10 cellular contexts compared by ENCODE assay signal in the genomic region with DNA sequence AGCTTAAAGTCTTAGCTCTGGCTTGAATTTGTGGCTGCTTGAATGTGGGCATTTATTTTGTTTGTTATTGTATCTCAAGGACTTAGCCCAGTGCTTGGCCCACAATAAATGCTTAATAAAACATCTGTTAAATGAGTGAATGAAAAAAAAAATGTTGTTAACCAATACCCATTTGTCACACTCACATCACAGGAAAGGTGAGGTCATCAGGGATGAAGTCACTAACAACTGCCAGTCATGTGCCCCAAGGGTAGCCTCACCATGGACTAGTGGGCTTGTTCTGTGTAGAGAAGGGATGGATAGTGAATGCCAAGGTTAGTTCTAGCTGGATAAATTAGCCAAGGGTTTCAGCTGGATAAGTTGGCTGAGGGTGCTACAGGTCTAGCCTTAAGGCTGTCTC. TPM values are rescaled to one million over a fixed set of nuclear protein-coding genes. Genes with fewer than 3 reads are reported as not detected.
DNase-seq lines count a peak whose midpoint lies in the region; TF ChIP-seq lines count a peak whose summit lies in the region.
"Had no signal": no experiment of that assay in that cellular context is flagged by ENCODE, and none has a peak within 500 bp of the region (broad histone marks: within the 10 kb centered on the region; RNA-seq: fewer than 3 reads in every experiment).

No MANE protein-coding gene starts in this region.

- CTCF ChIA-PET in activated CD4-positive, alpha-beta memory T cell treated with anti-CD3 and anti-CD28 coated beads, Interleukin-2, amount 10 ng/mL, durations not matched to agents 7 days and 5 days (lab: Charles Lee), result interaction anchor here (0.9 to 5.4 kb wide), 9 partner anchors 10 to 252 kb away, joined by 3 to 36 read pairs (median 4); partner anchors contain the start of genes EIF2B4 and PPM1G

- no peaks in the 10 kb centered on the region for H3K9me3 Mint-ChIP-seq in activated CD4-positive, alpha-beta memory T cell treated with anti-CD3 and anti-CD28 coated beads, Interleukin-2, amount 10 ng/mL, durations not matched to agents 7 days and 5 days

- DNase-seq in A172 (ENCODE audit: low spot score) (peak; percentile 43), HCEC 1CT (peak; percentile 65), foreskin fibroblast (peak; percentile 57 to 69), NCI-H2081 (lab: John Stamatoyannopoulos, UW) (no peak), NCI-H1930 (lab: John Stamatoyannopoulos, UW) (no peak), WERI-Rb-1 (no peak), SW480 (ENCODE audit: low spot score) (no peak)
- peak; percentile 51 for DNase-seq in activated CD4-positive, alpha-beta memory T cell treated with anti-CD3 and anti-CD28 coated beads, Interleukin-2, amount 10 ng/mL, durations not matched to agents 7 days and 5 days
- DNase-seq: upper lobe of left lung had no signal

- no peaks in the 10 kb centered on the region for H3K9me3 ChIP-seq in WERI-Rb-1 (ENCODE audit: severe bottlenecking)
- H3K9me3 ChIP-seq: upper lobe of left lung had no signal

- no peaks in the 10 kb centered on the region for H3K27me3 Mint-ChIP-seq in activated CD4-positive, alpha-beta memory T cell treated with anti-CD3 and anti-CD28 coated beads, Interleukin-2, amount 10 ng/mL, durations not matched to agents 7 days and 5 days

- peaks cover 28% of the 10 kb centered on the region for H3K4me1 Mint-ChIP-seq in activated CD4-positive, alpha-beta memory T cell treated with anti-CD3 and anti-CD28 coated beads, Interleukin-2, amount 10 ng/mL, durations not matched to agents 7 days and 5 days

- peaks cover 54% of the 10 kb centered on the region for H3K36me3 ChIP-seq in WERI-Rb-1

- TF ChIP-seq CTCF in foreskin fibroblast (IDR thresholded peaks at IDR 0.05; ENCODE audit: low read depth, low read length), result no peak
- TF ChIP-seq CTCF in WERI-Rb-1 (IDR thresholded peaks at IDR 0.05; ENCODE audit: low read depth, low read length), result no peak

- H3K27ac ChIP-seq in WERI-Rb-1, result no peak overlapping the region

- POLR2A ChIA-PET in activated CD4-positive, alpha-beta memory T cell treated with anti-CD3 and anti-CD28 coated beads, Interleukin-2, amount 10 ng/mL, durations not matched to agents 7 days and 5 days (lab: Charles Lee), result interaction anchor here (1.0 to 10.1 kb wide), 10 partner anchors 10 to 250 kb away, joined by 3 to 155 read pairs (median 6); partner anchors contain the start of genes CCDC121, EIF2B4, GPN1 and MPV17

- peaks cover 43% of the 10 kb centered on the region for H3K36me3 Mint-ChIP-seq in activated CD4-positive, alpha-beta memory T cell treated with anti-CD3 and anti-CD28 coated beads, Interleukin-2, amount 10 ng/mL, durations not matched to agents 7 days and 5 days (ENCODE audit: low read depth)

- H3K4me3 ChIP-seq in foreskin fibroblast (ENCODE audit: low read depth in 1 of 2, low read length in 2 of 2), result no peak overlapping the region
- no peak overlapping the region for H3K4me3 ChIP-seq in WERI-Rb-1 (ENCODE audit: low read depth, low read length)
- H3K4me3 ChIP-seq: upper lobe of left lung had no signal

- H3K4me3 Mint-ChIP-seq in activated CD4-positive, alpha-beta memory T cell treated with anti-CD3 and anti-CD28 coated beads, Interleukin-2, amount 10 ng/mL, durations not matched to agents 7 days and 5 days, result peak overlapping the region; percentile 60

- peak overlapping the region; percentile 91 for H3K27ac Mint-ChIP-seq in activated CD4-positive, alpha-beta memory T cell treated with anti-CD3 and anti-CD28 coated beads, Interleukin-2, amount 10 ng/mL, durations not matched to agents 7 days and 5 days

- H3K27me3 ChIP-seq in WERI-Rb-1 (ENCODE audit: insufficient read depth, low read depth, severe bottlenecking), result no peaks in the 10 kb centered on the region
- H3K27me3 ChIP-seq: upper lobe of left lung had no signal

RNA-seq across cellular contexts. Expression of gene NRBP1, which starts 3.0 kb away (rescaled TPM):
- 170 and 206 TPM in 2 replicates for total RNA-seq in A172 (2014; rRNA removed; shearing (Covaris generic))
- total RNA-seq in activated CD4-positive, alpha-beta memory T cell treated with anti-CD3 and anti-CD28 coated beads, Interleukin-2, amount 10 ng/mL, durations not matched to agents 7 days and 5 days, result 100 to 1,000 TPM; 103 to 104 TPM

RNA-seq across cellular contexts. Expression of gene KRTCAP3, which starts 10.8 kb away (rescaled TPM):
- total RNA-seq in A172 (2014; rRNA removed; shearing (Covaris generic)), result not detected in 2 replicates
- total RNA-seq in activated CD4-positive, alpha-beta memory T cell treated with anti-CD3 and anti-CD28 coated beads, Interleukin-2, amount 10 ng/mL, durations not matched to agents 7 days and 5 days, result 10 to 100 TPM in 1 of 2 experiments, 1 to 10 TPM in 1; 7.5 to 10.1 TPM
- total RNA-seq: G401 had no signal

RNA-seq across cellular contexts. Expression of gene PPM1G, which starts 22.0 kb away (rescaled TPM):
- 185 and 200 TPM in 2 replicates for total RNA-seq in A172 (2014; rRNA removed; shearing (Covaris generic))
- total RNA-seq in activated CD4-positive, alpha-beta memory T cell treated with anti-CD3 and anti-CD28 coated beads, Interleukin-2, amount 10 ng/mL, durations not matched to agents 7 days and 5 days, result 100 to 1,000 TPM; 119 to 122 TPM

RNA-seq across cellular contexts. Expression of gene ZNF513, which starts 50.9 kb away (rescaled TPM):
- 1.4 TPM in 1 of 2 replicates, not detected in the other for total RNA-seq in A172 (2014; rRNA removed; shearing (Covaris generic))
- 10 to 100 TPM; 15.6 to 16.7 TPM for total RNA-seq in activated CD4-positive, alpha-beta memory T cell treated with anti-CD3 and anti-CD28 coated beads, Interleukin-2, amount 10 ng/mL, durations not matched to agents 7 days and 5 days

RNA-seq across cellular contexts. Expression of gene IFT172, which starts 58.1 kb away (rescaled TPM):
- 24.3 and 39.8 TPM in 2 replicates for total RNA-seq in A172 (2014; rRNA removed; shearing (Covaris generic))
- total RNA-seq in activated CD4-positive, alpha-beta memory T cell treated with anti-CD3 and anti-CD28 coated beads, Interleukin-2, amount 10 ng/mL, durations not matched to agents 7 days and 5 days, result 1 to 10 TPM; 7.9 to 9.9 TPM

Comparison
In these comparisons a context has a peak if more than half of its experiments do, and no peak if none do; other contexts are left out.
1. DNase-seq: peak in A172 (single experiment), HCEC 1CT (single experiment), activated CD4-positive, alpha-beta memory T cell treated with anti-CD3 and anti-CD28 coated beads, Interleukin-2, amount 10 ng/mL, durations not matched to agents 7 days and 5 days (single experiment) and foreskin fibroblast (2 of 2); none in NCI-H2081 (0 of 2), NCI-H1930 (0 of 2), WERI-Rb-1 (single experiment) and SW480 (single experiment).